ENCODE assay signal across 8 cellular contexts in genomic region chr19:2428027-2428690, GRCh38. TPM values are rescaled to one million over a fixed set of nuclear protein-coding genes. Genes with fewer than 3 reads are reported as not detected.
A peak's percentile ranks its signal among the peaks of the same experiment; 100 is the strongest.
DNase-seq lines count a peak whose midpoint lies in the region; ATAC-seq and TF ChIP-seq lines count a peak whose summit lies in the region.

No MANE protein-coding gene starts in this region.

- no peaks in the 10 kb centered on the region for H3K27me3 ChIP-seq in transverse colon

- in situ Hi-C loops in G401 (cut with HindIII; ENCODE audit: low sequenced_read_pairs): no loop called here
- in situ Hi-C loops in transverse colon (cut with MboI; ENCODE audit: low pct_ligation_motif_present in 1 of 4, low pct_unique_long_range_greater_than_20kb in 1 of 4, low sequenced_read_pairs in 3 of 4): no loop called here

- peak overlapping the region; percentile 83 for H3K4me3 ChIP-seq in coronary artery
- H3K4me3 ChIP-seq in transverse colon: peak overlapping the region; percentile 13 to 83 (median 80)

- peaks cover 15 to 32% (median 26%) of the 10 kb centered on the region in 4 donors for H3K4me1 ChIP-seq in transverse colon

- no peaks in the 10 kb centered on the region for H3K9me3 ChIP-seq in transverse colon

- 10 to 44% methylated on average over 2 to 24 of the region's 29 CpGs for WGBS in transverse colon (ENCODE audit: low coverage in 1 of 2), 2 donors

- intact Hi-C loops in transverse colon (cut with DNase I; ENCODE audit: low total_unique reads): no loop called here

- DNase-seq in G401 (ENCODE audit: low spot score): peak; percentile 69
- DNase-seq in NCI-H82 treated with DMSO at 0.1 percent for 48 hours (lab: John Stamatoyannopoulos, UW; ENCODE audit: unreplicated experiment): peak; percentile 26
- no peak for DNase-seq in coronary artery (ENCODE audit: low spot score)
- peak; percentile 28 to 32 for DNase-seq in lung microvascular endothelial cell (ENCODE audit: low read depth in 2 of 2)
- peak; percentile 39 for DNase-seq in transverse colon
- no peak for DNase-seq in activated gamma-delta T cell treated with Interleukin-2 at 50 U/mL for 16 hours
- DNase-seq in NOMO-1 treated with dmso at 0.1 percent for 144 hours (lab: John Stamatoyannopoulos, UW; ENCODE audit: unreplicated experiment): no peak

- no peak for TF ChIP-seq EP300 in transverse colon (IDR thresholded peaks at IDR 0.05; ENCODE audit: low read depth)

- ATAC-seq in HG03354 (IDR thresholded peaks at IDR 0.05; ENCODE audit: poor library complexity, severe bottlenecking, unreplicated experiment): no peak

- H3K36me3 ChIP-seq in transverse colon: no peaks in the 10 kb centered on the region

- no peak for TF ChIP-seq POLR2A in transverse colon (IDR thresholded peaks at IDR 0.05)

- H3K27ac ChIP-seq in coronary artery (peak overlapping the region; percentile 95 to 99), transverse colon (peak overlapping the region; percentile 94 to 98 (median 96))

- TF ChIP-seq CTCF in coronary artery (IDR thresholded peaks at IDR 0.05): no peak
- peak in 2 of 5 experiments; percentile 2 to 13 for TF ChIP-seq CTCF in transverse colon (IDR thresholded peaks at IDR 0.05)

RNA-seq across cellular contexts. Expression of gene TIMM13, which starts 0.8 kb away (rescaled TPM):
- total RNA-seq in G401 (2014; rRNA removed; shearing (Covaris generic)): 79.4 and 104 TPM in 2 replicates
- total RNA-seq in lung microvascular endothelial cell (38.6 and 46.2 TPM in 2 replicates), transverse colon (10 to 100 TPM; 10.8 to 54.9 (median 30.8) TPM)

RNA-seq across cellular contexts. Expression of gene LMNB2, which starts 28.6 kb away (rescaled TPM):
- total RNA-seq in G401 (2014; rRNA removed; shearing (Covaris generic)): 216 and 321 TPM in 2 replicates
- 50.6 and 51.9 TPM in 2 replicates for total RNA-seq in lung microvascular endothelial cell
- total RNA-seq in transverse colon: 10 to 100 TPM; 10.8 to 23.9 (median 17.8) TPM

RNA-seq across cellular contexts. Expression of gene GADD45B, which starts 47.8 kb away (rescaled TPM):
- total RNA-seq in G401 (2014; rRNA removed; shearing (Covaris generic)): 39.5 and 44.2 TPM in 2 replicates
- 49.5 and 175 TPM in 2 replicates for total RNA-seq in lung microvascular endothelial cell
- total RNA-seq in transverse colon: 100 to 1,000 TPM in 3 of 4 donors, 10 to 100 TPM in 1; 59.0 to 280 (median 167) TPM

Comparison
In these comparisons a context has a peak if more than half of its experiments do, and no peak if none do; other contexts are left out.
1. DNase-seq: peak in G401 (single experiment), NCI-H82 treated with DMSO at 0.1 percent for 48 hours (single experiment), lung microvascular endothelial cell (2 of 2) and transverse colon (single experiment); none in coronary artery (single experiment), activated gamma-delta T cell treated with Interleukin-2 at 50 U/mL for 16 hours (single experiment) and NOMO-1 treated with dmso at 0.1 percent for 144 hours (single experiment).